ENCODE assay signal across 8 cellular contexts in genomic region chr12:116143883-116144266, GRCh38.
DNase-seq lines count a peak whose midpoint lies in the region; ATAC-seq and TF ChIP-seq lines count a peak whose summit lies in the region.

No MANE protein-coding gene starts in this region.

- no peak for DNase-seq in activated naive CD4-positive, alpha-beta T cell treated with anti-CD3 and anti-CD28 coated beads for 36 hours
- no peak for DNase-seq in activated naive CD4-positive, alpha-beta T cell treated with Interleukin-2 at 50 U/mL for 16 hours
- no peak for DNase-seq in activated T-helper 1 cell treated with anti-CD3 and anti-CD28 coated beads, Interleukin-12 subunit alpha, Interleukin-12 subunit beta, Interleukin-2, Interleukin-4 antibody, amounts not matched to agents 30 ng/mL and 10 ng/mL and 1 ng/mL, durations not matched to agents 14 hours and 24 hours and 36 hours (ENCODE audit: low spot score)
- DNase-seq in kidney epithelial cell (ENCODE audit: low read depth): peak; percentile 61
- DNase-seq in tibial artery: no peak
- DNase-seq in NOMO-1 (lab: John Stamatoyannopoulos, UW; ENCODE audit: unreplicated experiment in 2 of 2): no peak
- no peak for DNase-seq in DMS53 (lab: John Stamatoyannopoulos, UW)

- no peak overlapping the region for H3K4me3 ChIP-seq in kidney epithelial cell (ENCODE audit: low read depth, low read length)
- no peak overlapping the region for H3K4me3 ChIP-seq in tibial artery

- H3K27ac ChIP-seq in tibial artery: peak overlapping the region; percentile 37 to 53

- H3K27me3 ChIP-seq in kidney epithelial cell (ENCODE audit: control insufficient read depth, insufficient read depth, low read length) (no peaks in the 10 kb centered on the region), tibial artery (no peaks in the 10 kb centered on the region)

- TF ChIP-seq CTCF in kidney epithelial cell (IDR thresholded peaks at IDR 0.05; ENCODE audit: insufficient read depth, low read length, poor library complexity, severe bottlenecking): no peak
- TF ChIP-seq CTCF in tibial artery (IDR thresholded peaks at IDR 0.05): no peak

- no peak overlapping the region for H3K4me3 Mint-ChIP-seq in activated naive CD4-positive, alpha-beta T cell treated with anti-CD3 and anti-CD28 coated beads for 36 hours
- peak overlapping the region; percentile 45 for H3K4me3 Mint-ChIP-seq in activated T-helper 1 cell treated with anti-CD3 and anti-CD28 coated beads, Interleukin-12 subunit alpha, Interleukin-12 subunit beta, Interleukin-2, Interleukin-4 antibody, amounts not matched to agents 30 ng/mL and 10 ng/mL and 1 ng/mL, durations not matched to agents 14 hours and 24 hours and 36 hours

- H3K36me3 ChIP-seq in kidney epithelial cell (ENCODE audit: control insufficient read depth, insufficient read depth, low read length) (no peaks in the 10 kb centered on the region), tibial artery (no peaks in the 10 kb centered on the region)

- peak overlapping the region; percentile 13 for H3K27ac Mint-ChIP-seq in activated naive CD4-positive, alpha-beta T cell treated with anti-CD3 and anti-CD28 coated beads for 36 hours
- H3K27ac Mint-ChIP-seq in activated T-helper 1 cell treated with anti-CD3 and anti-CD28 coated beads, Interleukin-12 subunit alpha, Interleukin-12 subunit beta, Interleukin-2, Interleukin-4 antibody, amounts not matched to agents 30 ng/mL and 10 ng/mL and 1 ng/mL, durations not matched to agents 14 hours and 24 hours and 36 hours: peak overlapping the region; percentile 81

- no peaks in the 10 kb centered on the region for H3K27me3 Mint-ChIP-seq in activated naive CD4-positive, alpha-beta T cell treated with anti-CD3 and anti-CD28 coated beads for 36 hours (ENCODE audit: low read depth)
- no peaks in the 10 kb centered on the region for H3K27me3 Mint-ChIP-seq in activated T-helper 1 cell treated with anti-CD3 and anti-CD28 coated beads, Interleukin-12 subunit alpha, Interleukin-12 subunit beta, Interleukin-2, Interleukin-4 antibody, amounts not matched to agents 30 ng/mL and 10 ng/mL and 1 ng/mL, durations not matched to agents 14 hours and 24 hours and 36 hours (ENCODE audit: insufficient read depth)

- H3K9me3 Mint-ChIP-seq in activated naive CD4-positive, alpha-beta T cell treated with anti-CD3 and anti-CD28 coated beads for 36 hours: no peaks in the 10 kb centered on the region
- H3K9me3 Mint-ChIP-seq in activated T-helper 1 cell treated with anti-CD3 and anti-CD28 coated beads, Interleukin-12 subunit alpha, Interleukin-12 subunit beta, Interleukin-2, Interleukin-4 antibody, amounts not matched to agents 30 ng/mL and 10 ng/mL and 1 ng/mL, durations not matched to agents 14 hours and 24 hours and 36 hours: no peaks in the 10 kb centered on the region

- peaks cover 52% of the 10 kb centered on the region for H3K4me1 Mint-ChIP-seq in activated naive CD4-positive, alpha-beta T cell treated with anti-CD3 and anti-CD28 coated beads for 36 hours (ENCODE audit: low read depth)
- peaks cover 49% of the 10 kb centered on the region for H3K4me1 Mint-ChIP-seq in activated T-helper 1 cell treated with anti-CD3 and anti-CD28 coated beads, Interleukin-12 subunit alpha, Interleukin-12 subunit beta, Interleukin-2, Interleukin-4 antibody, amounts not matched to agents 30 ng/mL and 10 ng/mL and 1 ng/mL, durations not matched to agents 14 hours and 24 hours and 36 hours (ENCODE audit: low read depth)

- peaks cover 0 to 90% (median 55%) of the 10 kb centered on the region in 4 donors for H3K4me1 ChIP-seq in tibial artery

- intact Hi-C loops in activated naive CD4-positive, alpha-beta T cell treated with anti-CD3 and anti-CD28 coated beads for 36 hours (cut with micrococcal nuclease): loop anchor here (1.0 to 5.0 kb wide), 3 partner anchors 28 to 563 kb away; no protein-coding TSS in a partner anchor
- intact Hi-C loops in activated T-helper 1 cell treated with anti-CD3 and anti-CD28 coated beads, Interleukin-12 subunit alpha, Interleukin-12 subunit beta, Interleukin-2, Interleukin-4 antibody, amounts not matched to agents 30 ng/mL and 10 ng/mL and 1 ng/mL, durations not matched to agents 14 hours and 24 hours and 36 hours (cut with micrococcal nuclease): loop anchor here (1.0 to 10.0 kb wide), 9 partner anchors 11 to 561 kb away; partner anchors contain the start of genes MAP1LC3B2 and MED13L
- intact Hi-C loops in tibial artery (cut with DNase I; ENCODE audit: low total_unique reads): no loop called here

- CTCF ChIA-PET in activated naive CD4-positive, alpha-beta T cell treated with anti-CD3 and anti-CD28 coated beads for 36 hours (lab: Charles Lee): interaction anchor here (0.7 to 3.1 kb wide), 3 partner anchors 28 to 92 kb away, joined by 3 to 24 read pairs (median 3); no protein-coding TSS in a partner anchor

- H3K9me3 ChIP-seq in tibial artery: no peaks in the 10 kb centered on the region

- ATAC-seq in GM21717 (IDR thresholded peaks at IDR 0.05; ENCODE audit: unreplicated experiment): no peak

- no peaks in the 10 kb centered on the region for H3K36me3 Mint-ChIP-seq in activated naive CD4-positive, alpha-beta T cell treated with anti-CD3 and anti-CD28 coated beads for 36 hours (ENCODE audit: low read depth)
- H3K36me3 Mint-ChIP-seq in activated T-helper 1 cell treated with anti-CD3 and anti-CD28 coated beads, Interleukin-12 subunit alpha, Interleukin-12 subunit beta, Interleukin-2, Interleukin-4 antibody, amounts not matched to agents 30 ng/mL and 10 ng/mL and 1 ng/mL, durations not matched to agents 14 hours and 24 hours and 36 hours (ENCODE audit: low read depth): no peaks in the 10 kb centered on the region
